ENCODE assay signal across 8 cellular contexts in genomic region chr12:56987551-56988053, GRCh38. TPM values are rescaled to one million over a fixed set of nuclear protein-coding genes. Genes with fewer than 3 reads are reported as not detected.
DNase-seq lines count a peak whose midpoint lies in the region; ATAC-seq and TF ChIP-seq lines count a peak whose summit lies in the region.

No MANE protein-coding gene starts in this region.

- H3K9ac ChIP-seq in SU-DHL-6 (ENCODE audit: low read length) = no peak overlapping the region
- no peak overlapping the region for H3K9ac ChIP-seq in trophoblast cell (ENCODE audit: low read length)

- H2AFZ ChIP-seq in SU-DHL-6 (ENCODE audit: low read depth, low read length, severe bottlenecking) (no peak overlapping the region), trophoblast cell (ENCODE audit: insufficient read depth, low read length, poor library complexity) (no peak overlapping the region)

- peak; percentile 87 for DNase-seq in AG08395 (ENCODE audit: low spot score)
- DNase-seq in GM19240 (ENCODE audit: insufficient read length, low spot score) = peak; percentile 72
- peak; percentile 74 to 88 (median 87) for DNase-seq in NCI-H1417 (lab: John Stamatoyannopoulos, UW)
- DNase-seq in activated naive CD4-positive, alpha-beta T cell treated with anti-CD3 and anti-CD28 coated beads, Interleukin-2, amount 50 U/mL, for 16 hours = peak; percentile 73
- DNase-seq in Right ventricle myocardium inferior (ENCODE audit: missing footprints) = peak; percentile 93
- DNase-seq in trophoblast cell = peak; percentile 73 to 91
- peak; percentile 80 to 87 for DNase-seq in upper lobe of left lung

- H3K27me3 ChIP-seq in SU-DHL-6 (ENCODE audit: low read length) = no peaks in the 10 kb centered on the region
- H3K27me3 ChIP-seq in trophoblast cell (ENCODE audit: insufficient read depth, low read length) = no peaks in the 10 kb centered on the region
- H3K27me3 ChIP-seq in upper lobe of left lung = no peaks in the 10 kb centered on the region

- no peak overlapping the region for H3K4ac ChIP-seq in trophoblast cell (ENCODE audit: low read depth, low read length)

- peaks cover 2% of the 10 kb centered on the region for H3K79me1 ChIP-seq in trophoblast cell (ENCODE audit: low read length)

- no peak overlapping the region for H4K8ac ChIP-seq in trophoblast cell (ENCODE audit: low read depth, low read length)

- no peaks in the 10 kb centered on the region for H4K20me1 ChIP-seq in SU-DHL-6 (ENCODE audit: low read depth, low read length)

- H4K91ac ChIP-seq in trophoblast cell (ENCODE audit: low read depth, low read length) = no peak overlapping the region

- H3K4me1 ChIP-seq in trophoblast cell (ENCODE audit: control insufficient read depth in 1 of 2, insufficient read depth in 2 of 2, low read length in 2 of 2) = peaks cover 4 to 7% of the 10 kb centered on the region in 2 experiments
- H3K4me1 ChIP-seq in upper lobe of left lung = peaks cover 31 to 47% (median 36%) of the 10 kb centered on the region in 4 donors

- H3K9me2 ChIP-seq in SU-DHL-6 (replicated peaks; ENCODE audit: insufficient read depth, low read length) = no peaks in the 10 kb centered on the region

- H2BK12ac ChIP-seq in trophoblast cell (ENCODE audit: low read length) = no peak overlapping the region

- no peak overlapping the region for H3K18ac ChIP-seq in trophoblast cell (ENCODE audit: low read length)

- ATAC-seq in Right ventricle myocardium inferior (peak; percentile 82), upper lobe of left lung (ENCODE audit: low FRiP score in 2 of 2) (peak; percentile 81 to 92)

- intact Hi-C loops in Right ventricle myocardium inferior (cut with DNase I) = loop anchor here (5.0 to 10.0 kb wide), 3 partner anchors 145 to 473 kb away; no protein-coding TSS in a partner anchor

- no peak overlapping the region for H3K4me3 ChIP-seq in SU-DHL-6 (ENCODE audit: insufficient read depth, low read length, poor library complexity, severe bottlenecking)
- H3K4me3 ChIP-seq in trophoblast cell (ENCODE audit: low read depth, low read length) = no peak overlapping the region
- H3K4me3 ChIP-seq in upper lobe of left lung = no peak overlapping the region

- H3K4me2 ChIP-seq in SU-DHL-6 (ENCODE audit: low read depth, low read length, poor library complexity, severe bottlenecking) (no peak overlapping the region), trophoblast cell (ENCODE audit: low read length) (no peak overlapping the region)

- TF ChIP-seq POLR2A in upper lobe of left lung (IDR thresholded peaks at IDR 0.05) = no peak

- H3K79me2 ChIP-seq in SU-DHL-6 (ENCODE audit: insufficient read depth, low read length) (no peaks in the 10 kb centered on the region), trophoblast cell (ENCODE audit: control insufficient read depth, insufficient read depth, low read length, poor library complexity) (no peaks in the 10 kb centered on the region)

- no CpG with 5 or more reads among the region's 11 CpGs for WGBS in trophoblast cell (ENCODE audit: extremely low coverage, insufficient coverage, insufficient read length)
- 24 to 26% methylated on average over 11 of the region's 11 CpGs for WGBS in upper lobe of left lung, 2 donors

- no peaks in the 10 kb centered on the region for H3F3A ChIP-seq in SU-DHL-6 (ENCODE audit: insufficient read depth)

- no peak overlapping the region for H4K12ac ChIP-seq in trophoblast cell (ENCODE audit: low read depth, low read length)

- H2BK5ac ChIP-seq in trophoblast cell (ENCODE audit: low read depth, low read length, poor library complexity) = no peak overlapping the region

- no peak overlapping the region for H2BK120ac ChIP-seq in trophoblast cell (ENCODE audit: insufficient read depth, low read length, poor library complexity)

- H3K9me3 ChIP-seq in SU-DHL-6 (ENCODE audit: insufficient read depth, low read length) (no peaks in the 10 kb centered on the region), trophoblast cell (ENCODE audit: insufficient read depth, low read depth, low read length) (peaks cover 2% of the 10 kb centered on the region), upper lobe of left lung (no peaks in the 10 kb centered on the region)

- H3K27ac ChIP-seq in SU-DHL-6 (ENCODE audit: low read depth, low read length) (no peak overlapping the region), trophoblast cell (ENCODE audit: low read depth, low read length) (no peak overlapping the region), upper lobe of left lung (peak overlapping the region in 2 of 4 donors; percentile 38 to 57)

- peak; percentile 61 for TF ChIP-seq CTCF in SU-DHL-6 (IDR thresholded peaks at IDR 0.05; ENCODE audit: insufficient read depth, low read length, poor library complexity, severe bottlenecking)
- peak; percentile 91 to 95 (median 92) for TF ChIP-seq CTCF in upper lobe of left lung (IDR thresholded peaks at IDR 0.05)

- no peaks in the 10 kb centered on the region for H3K36me3 ChIP-seq in SU-DHL-6 (ENCODE audit: low read length)
- no peaks in the 10 kb centered on the region for H3K36me3 ChIP-seq in trophoblast cell (ENCODE audit: control insufficient read depth in 1 of 2, insufficient read depth in 2 of 2, low read length in 2 of 2)
- no peaks in the 10 kb centered on the region for H3K36me3 ChIP-seq in upper lobe of left lung

- no peak overlapping the region for H3K23ac ChIP-seq in trophoblast cell (ENCODE audit: low read length)

- H3K14ac ChIP-seq in trophoblast cell (ENCODE audit: low read length) = no peak overlapping the region

- H2AK5ac ChIP-seq in trophoblast cell (ENCODE audit: low read length) = no peak overlapping the region

- TF ChIP-seq EP300 in upper lobe of left lung (IDR thresholded peaks at IDR 0.05) = no peak

RNA-seq across cellular contexts. Expression of gene ZBTB39, which starts 18.7 kb away (rescaled TPM):
- total RNA-seq in Right ventricle myocardium inferior (3.3 TPM), upper lobe of left lung (1 to 10 TPM; 3.2 to 9.4 (median 6.2) TPM)
- polyA plus RNA-seq in trophoblast cell (2013) = 6.9 and 7.1 TPM in 2 replicates

RNA-seq across cellular contexts. Expression of gene TAC3, which starts 28.7 kb away (rescaled TPM):
- total RNA-seq in Right ventricle myocardium inferior (not detected), upper lobe of left lung (not detected)
- polyA plus RNA-seq in trophoblast cell (2013) = 34.7 and 36.7 TPM in 2 replicates

RNA-seq across cellular contexts. Expression of gene RDH16, which starts 30.2 kb away (rescaled TPM):
- total RNA-seq in Right ventricle myocardium inferior (not detected), upper lobe of left lung (under 1 TPM in 5 of 6 donors, not detected in 1; 0.46 to 0.98 (median 0.54) TPM)
- 0.12 and 0.17 TPM in 2 replicates for polyA plus RNA-seq in trophoblast cell (2013)

RNA-seq across cellular contexts. Expression of gene SDR9C7, which starts 53.4 kb away (rescaled TPM):
- total RNA-seq in Right ventricle myocardium inferior = not detected
- 0.04 and 0.08 TPM in 2 replicates for polyA plus RNA-seq in trophoblast cell (2013)
- total RNA-seq in upper lobe of left lung = not detected
